Comparison of ENCODE assay signal across 1 cellular context in the genomic region with DNA sequence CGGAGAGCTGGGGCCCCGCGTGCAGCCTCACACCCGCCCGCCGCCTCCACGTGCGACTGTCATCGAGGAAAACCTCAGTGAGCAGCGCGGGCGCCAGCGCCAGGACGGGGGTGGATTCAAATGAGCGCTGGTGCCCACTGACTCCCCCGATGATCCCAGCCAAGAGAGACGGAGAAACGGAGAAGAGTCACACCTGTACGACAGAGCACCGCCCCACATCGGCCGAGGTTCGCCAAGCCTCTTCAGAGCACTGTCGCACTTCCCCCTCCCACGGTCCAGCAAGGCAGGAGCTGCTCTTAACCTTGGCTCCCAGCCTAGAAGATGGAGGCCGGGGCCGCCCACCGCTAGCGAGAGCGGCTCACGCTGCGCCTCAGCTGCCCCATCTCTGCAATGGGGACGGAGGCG.
TF ChIP-seq lines count a peak whose summit lies in the region.

No MANE protein-coding gene starts in this region.

TF ChIP-seq in H1, 55 proteins besides CTCF, POLR2A, EP300 and RAD21 (continued from another document):
- TF ChIP-seq, protein P1, sequence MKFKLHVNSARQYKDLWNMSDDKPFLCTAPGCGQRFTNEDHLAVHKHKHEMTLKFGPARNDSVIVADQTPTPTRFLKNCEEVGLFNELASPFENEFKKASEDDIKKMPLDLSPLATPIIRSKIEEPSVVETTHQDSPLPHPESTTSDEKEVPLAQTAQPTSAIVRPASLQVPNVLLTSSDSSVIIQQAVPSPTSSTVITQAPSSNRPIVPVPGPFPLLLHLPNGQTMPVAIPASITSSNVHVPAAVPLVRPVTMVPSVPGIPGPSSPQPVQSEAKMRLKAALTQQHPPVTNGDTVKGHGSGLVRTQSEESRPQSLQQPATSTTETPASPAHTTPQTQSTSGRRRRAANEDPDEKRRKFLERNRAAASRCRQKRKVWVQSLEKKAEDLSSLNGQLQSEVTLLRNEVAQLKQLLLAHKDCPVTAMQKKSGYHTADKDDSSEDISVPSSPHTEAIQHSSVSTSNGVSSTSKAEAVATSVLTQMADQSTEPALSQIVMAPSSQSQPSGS (IDR thresholded peaks at IDR 0.05; ENCODE audit: low read length), result no peak
- TF ChIP-seq EGR1 (IDR thresholded peaks at IDR 0.05; ENCODE audit: borderline replicate concordance, low read depth, low read length), result no peak
- peak; percentile 24; the same call in 1 of the 2 replicates for TF ChIP-seq GABPA (IDR thresholded peaks at IDR 0.05; ENCODE audit: borderline replicate concordance, insufficient read depth, low read length)
- TF ChIP-seq KDM4A (IDR thresholded peaks at IDR 0.05; ENCODE audit: low read depth, low read length, severe bottlenecking), result peak; percentile 39
- no peak for TF ChIP-seq CHD1 (IDR thresholded peaks at IDR 0.05; ENCODE audit: low read depth, low read length)
- TF ChIP-seq, protein P2, sequence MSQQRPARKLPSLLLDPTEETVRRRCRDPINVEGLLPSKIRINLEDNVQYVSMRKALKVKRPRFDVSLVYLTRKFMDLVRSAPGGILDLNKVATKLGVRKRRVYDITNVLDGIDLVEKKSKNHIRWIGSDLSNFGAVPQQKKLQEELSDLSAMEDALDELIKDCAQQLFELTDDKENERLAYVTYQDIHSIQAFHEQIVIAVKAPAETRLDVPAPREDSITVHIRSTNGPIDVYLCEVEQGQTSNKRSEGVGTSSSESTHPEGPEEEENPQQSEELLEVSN (IDR thresholded peaks at IDR 0.05), result peak; percentile 71
- TF ChIP-seq MAFK (IDR thresholded peaks at IDR 0.05; ENCODE audit: low read depth, low read length), result no peak
- peak; percentile 63; the same call in 1 of the 2 replicates for TF ChIP-seq MAX (IDR thresholded peaks at IDR 0.05)
- TF ChIP-seq, protein P3, sequence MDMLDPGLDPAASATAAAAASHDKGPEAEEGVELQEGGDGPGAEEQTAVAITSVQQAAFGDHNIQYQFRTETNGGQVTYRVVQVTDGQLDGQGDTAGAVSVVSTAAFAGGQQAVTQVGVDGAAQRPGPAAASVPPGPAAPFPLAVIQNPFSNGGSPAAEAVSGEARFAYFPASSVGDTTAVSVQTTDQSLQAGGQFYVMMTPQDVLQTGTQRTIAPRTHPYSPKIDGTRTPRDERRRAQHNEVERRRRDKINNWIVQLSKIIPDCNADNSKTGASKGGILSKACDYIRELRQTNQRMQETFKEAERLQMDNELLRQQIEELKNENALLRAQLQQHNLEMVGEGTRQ (IDR thresholded peaks at IDR 0.05; ENCODE audit: low read length), result no peak
- TF ChIP-seq RBBP5 (IDR thresholded peaks at IDR 0.05; ENCODE audit: borderline replicate concordance, low read depth, low read length), result no peak
- no peak for TF ChIP-seq NANOG (IDR thresholded peaks at IDR 0.05; ENCODE audit: insufficient read depth, low read depth, low read length, poor library complexity, severe bottlenecking)
- TF ChIP-seq HDAC2 (IDR thresholded peaks at IDR 0.05; ENCODE audit: borderline replicate concordance in 1 of 2, low read depth in 2 of 2, low read length in 2 of 2), result no peak
- no peak for TF ChIP-seq NRF1 (IDR thresholded peaks at IDR 0.05; ENCODE audit: low read depth, low read length)
- TF ChIP-seq JUND (IDR thresholded peaks at IDR 0.05; ENCODE audit: low read length), result no peak
- no peak for TF ChIP-seq ATF3 (IDR thresholded peaks at IDR 0.05; ENCODE audit: insufficient read depth, low read depth, low read length)
